ENCODE assay signal across 8 cellular contexts in genomic region chr11:30586251-30587144, GRCh38. TPM values are rescaled to one million over a fixed set of nuclear protein-coding genes. Genes with fewer than 3 reads are reported as not detected.
A peak's percentile ranks its signal among the peaks of the same experiment; 100 is the strongest.
DNase-seq lines count a peak whose midpoint lies in the region; ATAC-seq, FAIRE-seq and TF ChIP-seq lines count a peak whose summit lies in the region.

Gene MPPED2 (minus strand): TSS chr11:30586353. CDS start chr11:30580373, 5,980 bp downstream.

- POLR2A ChIA-PET in activated CD8-positive, alpha-beta T cell treated with anti-CD3 and anti-CD28 coated beads for 36 hours (lab: Charles Lee): no interaction called here

- TF ChIP-seq CTCF in activated CD8-positive, alpha-beta T cell treated with anti-CD3 and anti-CD28 coated beads for 36 hours (IDR thresholded peaks at IDR 0.05): peak; percentile 51
- TF ChIP-seq CTCF in omental fat pad (IDR thresholded peaks at IDR 0.05): no peak

- FAIRE-seq in HTR-8/SVneo (lab: Jason Lieb, UNC): no peak

- no peak within 1 kb of the TSS for H3K27ac Mint-ChIP-seq in activated CD8-positive, alpha-beta T cell treated with anti-CD3 and anti-CD28 coated beads for 36 hours

- CTCF ChIA-PET in activated CD8-positive, alpha-beta T cell treated with anti-CD3 and anti-CD28 coated beads for 36 hours (lab: Charles Lee): interaction anchor here (0.8 to 1.1 kb wide), 4 partner anchors 10 to 230 kb away, joined by 3 read pairs; no protein-coding TSS in a partner anchor

- no peaks in the 10 kb centered on the region for H3K36me3 Mint-ChIP-seq in activated CD8-positive, alpha-beta T cell treated with anti-CD3 and anti-CD28 coated beads for 36 hours (ENCODE audit: low read depth)

- H3K9me3 Mint-ChIP-seq in activated CD8-positive, alpha-beta T cell treated with anti-CD3 and anti-CD28 coated beads for 36 hours: no peaks in the 10 kb centered on the region

- peaks cover 42% of the 10 kb centered on the region for H3K27me3 Mint-ChIP-seq in activated CD8-positive, alpha-beta T cell treated with anti-CD3 and anti-CD28 coated beads for 36 hours

- peak within 1 kb of the TSS; percentile 55 for H3K4me3 Mint-ChIP-seq in activated CD8-positive, alpha-beta T cell treated with anti-CD3 and anti-CD28 coated beads for 36 hours

- peaks cover 6% of the 10 kb centered on the region for H3K4me1 Mint-ChIP-seq in activated CD8-positive, alpha-beta T cell treated with anti-CD3 and anti-CD28 coated beads for 36 hours (ENCODE audit: low read depth)

- intact Hi-C loops in activated CD8-positive, alpha-beta T cell treated with anti-CD3 and anti-CD28 coated beads for 36 hours (cut with micrococcal nuclease): no loop called here

- DNase-seq in GM03348 (ENCODE audit: low spot score) (peak; percentile 45), globus pallidus (ENCODE audit: low spot score) (peak; percentile 14), omental fat pad (ENCODE audit: low spot score) (no peak), HTR-8/SVneo (ENCODE audit: insufficient read length, low spot score) (no peak), HPDE6-E6E7 (ENCODE audit: extremely low spot score) (no peak)
- peak; percentile 40 for DNase-seq in activated CD8-positive, alpha-beta T cell treated with anti-CD3 and anti-CD28 coated beads for 36 hours

- ATAC-seq in GM19455 (IDR thresholded peaks at IDR 0.05; ENCODE audit: unreplicated experiment): peak; percentile 92
- peak; percentile 97 for ATAC-seq in HG03520 (IDR thresholded peaks at IDR 0.05; ENCODE audit: unreplicated experiment)
- ATAC-seq in activated CD8-positive, alpha-beta T cell treated with anti-CD3 and anti-CD28 coated beads for 36 hours: peak; percentile 90
- peak; percentile 58 for ATAC-seq in omental fat pad (ENCODE audit: low FRiP score)

RNA-seq across cellular contexts. Expression of gene MPPED2, which starts in this region (rescaled TPM):
- under 1 TPM in 1 of 2 experiments, not detected in 1; 0.63 TPM for total RNA-seq in activated CD8-positive, alpha-beta T cell treated with anti-CD3 and anti-CD28 coated beads for 36 hours
- total RNA-seq in omental fat pad: 10 to 100 TPM in 2 of 4 donors, 1 to 10 TPM in 2; 5.6 to 12.0 (median 8.7) TPM

Comparison
In these comparisons a context has a peak if more than half of its experiments do, and no peak if none do; other contexts are left out.
1. RNA of gene MPPED2 (total RNA-seq): 5.6 to 12.0 TPM in omental fat pad; 0.63 TPM in activated CD8-positive, alpha-beta T cell treated with anti-CD3 and anti-CD28 coated beads for 36 hours; every median in the first group is over 4 times any median in the second.
2. Peak in DNase-seq and ATAC-seq in activated CD8-positive, alpha-beta T cell treated with anti-CD3 and anti-CD28 coated beads for 36 hours; RNA of the gene not detected or under 1 TPM.
3. DNase-seq: peak in GM03348 (single experiment) and globus pallidus (single experiment); none in omental fat pad (single experiment), HTR-8/SVneo (single experiment) and HPDE6-E6E7 (single experiment).
4. Peak in every context shown above with its lines, with median percentiles within 50 percentile points of each other: ATAC-seq.